12 cellular contexts compared by ENCODE assay signal in the genomic region with DNA sequence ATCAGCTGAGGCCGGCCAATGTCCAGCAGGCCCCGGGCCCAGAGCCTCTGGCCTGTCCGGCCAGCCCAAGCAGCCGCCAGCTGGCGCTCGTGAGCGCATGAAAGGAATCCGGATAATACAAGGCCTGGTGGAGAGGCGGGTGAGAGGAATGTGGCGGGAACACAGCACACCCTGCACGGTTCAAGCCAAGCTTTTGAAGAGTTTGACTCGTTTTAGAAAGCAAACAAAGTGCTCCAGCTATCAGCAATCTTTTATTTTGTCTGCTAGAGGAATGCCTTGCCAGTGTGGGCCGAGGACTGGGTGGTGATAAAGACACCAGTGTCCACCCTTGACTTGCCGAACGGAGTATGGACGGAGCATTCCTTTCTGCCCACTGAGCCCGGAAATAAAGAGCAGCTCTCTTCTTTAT. TPM values are rescaled to one million over a fixed set of nuclear protein-coding genes. Genes with fewer than 3 reads are reported as not detected.
DNase-seq lines count a peak whose midpoint lies in the region; ATAC-seq and TF ChIP-seq lines count a peak whose summit lies in the region.
"Had no signal": no experiment of that assay in that cellular context is flagged by ENCODE, and none has a peak within 500 bp of the region (broad histone marks: within the 10 kb centered on the region; RNA-seq: fewer than 3 reads in every experiment).

No MANE protein-coding gene starts in this region.

- ATAC-seq in left lung (peak; percentile 99), HG02970 (IDR thresholded peaks at IDR 0.05; ENCODE audit: low FRiP score, unreplicated experiment) (no peak), GM21528 (IDR thresholded peaks at IDR 0.05; ENCODE audit: low FRiP score, unreplicated experiment) (no peak)
- ATAC-seq in stimulated activated effector memory CD8-positive, alpha-beta T cell treated with anti-CD3 and anti-CD28 coated beads, Interleukin-12 subunit alpha, Interleukin-12 subunit beta, amount 100 ng/mL, for 72 hours = no peak
- ATAC-seq: stimulated activated naive CD8-positive, alpha-beta T cell treated with anti-CD3 and anti-CD28 coated beads, Interleukin-15, Interleukin-2, amounts not matched to agents 100 U/mL and 50 U/mL, for 24 hours had no signal

- H3K36me3 Mint-ChIP-seq in HFFc6 (ENCODE audit: low read depth) = no peaks in the 10 kb centered on the region
- no peaks in the 10 kb centered on the region for H3K36me3 Mint-ChIP-seq in stimulated activated effector memory CD8-positive, alpha-beta T cell treated with anti-CD3 and anti-CD28 coated beads, Interleukin-12 subunit alpha, Interleukin-12 subunit beta, amount 100 ng/mL, for 72 hours
- H3K36me3 Mint-ChIP-seq in activated CD4-positive, alpha-beta memory T cell treated with anti-CD3 and anti-CD28 coated beads, Interleukin-2, amount 10 ng/mL, durations not matched to agents 7 days and 5 days (ENCODE audit: low read depth) = peaks cover 60% of the 10 kb centered on the region

- H3K27me3 Mint-ChIP-seq in HFFc6 (ENCODE audit: insufficient read depth) = peaks cover 2% of the 10 kb centered on the region
- no peaks in the 10 kb centered on the region for H3K27me3 Mint-ChIP-seq in activated CD4-positive, alpha-beta memory T cell treated with anti-CD3 and anti-CD28 coated beads, Interleukin-2, amount 10 ng/mL, durations not matched to agents 7 days and 5 days

- no peak overlapping the region for H3K4me3 ChIP-seq in epithelial cell of proximal tubule (ENCODE audit: low read depth, low read length)
- H3K4me3 ChIP-seq in left lung = no peak overlapping the region

- H3K27me3 ChIP-seq in left lung = no peaks in the 10 kb centered on the region

- intact Hi-C loops in left lung (cut with DNase I) = no loop called here

- H3K27ac Mint-ChIP-seq in HFFc6 = no peak overlapping the region
- H3K27ac Mint-ChIP-seq in stimulated activated effector memory CD8-positive, alpha-beta T cell treated with anti-CD3 and anti-CD28 coated beads, Interleukin-12 subunit alpha, Interleukin-12 subunit beta, amount 100 ng/mL, for 72 hours = peak overlapping the region; percentile 18
- no peak overlapping the region for H3K27ac Mint-ChIP-seq in activated CD4-positive, alpha-beta memory T cell treated with anti-CD3 and anti-CD28 coated beads, Interleukin-2, amount 10 ng/mL, durations not matched to agents 7 days and 5 days

- H3K4me1 ChIP-seq in left lung = peaks cover 6 to 10% of the 10 kb centered on the region in 2 donors

- POLR2A ChIA-PET in activated CD4-positive, alpha-beta memory T cell treated with anti-CD3 and anti-CD28 coated beads, Interleukin-2, amount 10 ng/mL, durations not matched to agents 7 days and 5 days (lab: Charles Lee) = interaction anchor here (1.7 to 3.2 kb wide), 3 partner anchors 9 to 20 kb away, joined by 5 to 25 read pairs (median 5); a partner anchor contains a TSS

- peaks cover 30% of the 10 kb centered on the region for H3K4me1 Mint-ChIP-seq in HFFc6 (ENCODE audit: low read depth)
- H3K4me1 Mint-ChIP-seq in stimulated activated effector memory CD8-positive, alpha-beta T cell treated with anti-CD3 and anti-CD28 coated beads, Interleukin-12 subunit alpha, Interleukin-12 subunit beta, amount 100 ng/mL, for 72 hours = peaks cover 21% of the 10 kb centered on the region
- peaks cover 13% of the 10 kb centered on the region for H3K4me1 Mint-ChIP-seq in activated CD4-positive, alpha-beta memory T cell treated with anti-CD3 and anti-CD28 coated beads, Interleukin-2, amount 10 ng/mL, durations not matched to agents 7 days and 5 days

- no peaks in the 10 kb centered on the region for H3K9me3 Mint-ChIP-seq in HFFc6
- H3K9me3 Mint-ChIP-seq in stimulated activated effector memory CD8-positive, alpha-beta T cell treated with anti-CD3 and anti-CD28 coated beads, Interleukin-12 subunit alpha, Interleukin-12 subunit beta, amount 100 ng/mL, for 72 hours = peaks cover 4% of the 10 kb centered on the region
- no peaks in the 10 kb centered on the region for H3K9me3 Mint-ChIP-seq in activated CD4-positive, alpha-beta memory T cell treated with anti-CD3 and anti-CD28 coated beads, Interleukin-2, amount 10 ng/mL, durations not matched to agents 7 days and 5 days

- H3K4me3 Mint-ChIP-seq in HFFc6 = no peak overlapping the region
- H3K4me3 Mint-ChIP-seq in stimulated activated effector memory CD8-positive, alpha-beta T cell treated with anti-CD3 and anti-CD28 coated beads, Interleukin-12 subunit alpha, Interleukin-12 subunit beta, amount 100 ng/mL, for 72 hours = no peak overlapping the region
- no peak overlapping the region for H3K4me3 Mint-ChIP-seq in activated CD4-positive, alpha-beta memory T cell treated with anti-CD3 and anti-CD28 coated beads, Interleukin-2, amount 10 ng/mL, durations not matched to agents 7 days and 5 days

- DNase-seq in HFFc6 = no peak
- DNase-seq in epithelial cell of proximal tubule (ENCODE audit: low read depth) = no peak
- DNase-seq in left lung = peak; percentile 83 to 88
- no peak for DNase-seq in stimulated activated effector memory CD8-positive, alpha-beta T cell treated with anti-CD3 and anti-CD28 coated beads, Interleukin-12 subunit alpha, Interleukin-12 subunit beta, amount 100 ng/mL, for 72 hours (ENCODE audit: low spot score in 2 of 2)
- DNase-seq in activated CD4-positive, alpha-beta memory T cell treated with anti-CD3 and anti-CD28 coated beads, Interleukin-2, amount 10 ng/mL, durations not matched to agents 7 days and 5 days = no peak
- no peak for DNase-seq in stimulated activated CD4-positive, alpha-beta T cell treated with anti-CD3 and anti-CD28 coated beads, Interleukin-2, amount 100 ng/mL, for 48 hours
- DNase-seq: activated CD8-positive, alpha-beta memory T cell treated with anti-CD3 and anti-CD28 coated beads, Interleukin-2, amount 50 U/mL, for 4 hours; EL; NCI-H1105 treated with DMSO at 0.1 percent for 48 hours; stimulated activated naive CD8-positive, alpha-beta T cell treated with anti-CD3 and anti-CD28 coated beads, Interleukin-15, Interleukin-2, amounts not matched to agents 100 U/mL and 50 U/mL, for 24 hours had no signal

- H3K27ac ChIP-seq in left lung = peak overlapping the region; percentile 14 to 20

- H3K9me3 ChIP-seq in left lung = no peaks in the 10 kb centered on the region

- CTCF ChIA-PET in activated CD4-positive, alpha-beta memory T cell treated with anti-CD3 and anti-CD28 coated beads, Interleukin-2, amount 10 ng/mL, durations not matched to agents 7 days and 5 days (lab: Charles Lee) = interaction anchor here (0.7 to 1.0 kb wide), 2 partner anchors 9 to 175 kb away, joined by 3 read pairs; a partner anchor contains a TSS

- TF ChIP-seq CTCF in HFFc6 (IDR thresholded peaks at IDR 0.05) (peak; percentile 64), epithelial cell of proximal tubule (conservative IDR thresholded peaks at IDR 0.05; ENCODE audit: low read depth, low read length) (peak; percentile 92), left lung (IDR thresholded peaks at IDR 0.05) (peak; percentile 54 to 78)

- no peaks in the 10 kb centered on the region for H3K36me3 ChIP-seq in left lung

RNA-seq across cellular contexts. Expression of a gene that starts 9.3 kb away (rescaled TPM):
- total RNA-seq in HFFc6 (2021; fragmentation: NEBNext Ultra II Directional; extraction: Animal tissue kit (Norgen Biotek cat#: 25700)) = 10 to 100 TPM; 10.3 to 19.9 (median 12.6) TPM
- 21.7 and 35.1 TPM in 2 replicates for total RNA-seq in epithelial cell of proximal tubule
- 100 to 1,000 TPM; 101 to 193 TPM for total RNA-seq in left lung
- 10 to 100 TPM; 60.1 to 64.8 TPM for total RNA-seq in activated CD4-positive, alpha-beta memory T cell treated with anti-CD3 and anti-CD28 coated beads, Interleukin-2, amount 10 ng/mL, durations not matched to agents 7 days and 5 days

Comparison
In these comparisons a context has a peak if more than half of its experiments do, and no peak if none do; other contexts are left out.
1. DNase-seq: peak in left lung (2 of 2); none in HFFc6 (single experiment), epithelial cell of proximal tubule (single experiment), stimulated activated effector memory CD8-positive, alpha-beta T cell treated with anti-CD3 and anti-CD28 coated beads, Interleukin-12 subunit alpha, Interleukin-12 subunit beta, amount 100 ng/mL, for 72 hours (0 of 2), activated CD4-positive, alpha-beta memory T cell treated with anti-CD3 and anti-CD28 coated beads, Interleukin-2, amount 10 ng/mL, durations not matched to agents 7 days and 5 days (single experiment) and stimulated activated CD4-positive, alpha-beta T cell treated with anti-CD3 and anti-CD28 coated beads, Interleukin-2, amount 100 ng/mL, for 48 hours (0 of 2).
2. Peak in every context shown above with its lines, with median percentiles within 50 percentile points of each other: CTCF ChIP-seq.